Comparison of ENCODE assay signal across 9 cellular contexts in the genomic region with DNA sequence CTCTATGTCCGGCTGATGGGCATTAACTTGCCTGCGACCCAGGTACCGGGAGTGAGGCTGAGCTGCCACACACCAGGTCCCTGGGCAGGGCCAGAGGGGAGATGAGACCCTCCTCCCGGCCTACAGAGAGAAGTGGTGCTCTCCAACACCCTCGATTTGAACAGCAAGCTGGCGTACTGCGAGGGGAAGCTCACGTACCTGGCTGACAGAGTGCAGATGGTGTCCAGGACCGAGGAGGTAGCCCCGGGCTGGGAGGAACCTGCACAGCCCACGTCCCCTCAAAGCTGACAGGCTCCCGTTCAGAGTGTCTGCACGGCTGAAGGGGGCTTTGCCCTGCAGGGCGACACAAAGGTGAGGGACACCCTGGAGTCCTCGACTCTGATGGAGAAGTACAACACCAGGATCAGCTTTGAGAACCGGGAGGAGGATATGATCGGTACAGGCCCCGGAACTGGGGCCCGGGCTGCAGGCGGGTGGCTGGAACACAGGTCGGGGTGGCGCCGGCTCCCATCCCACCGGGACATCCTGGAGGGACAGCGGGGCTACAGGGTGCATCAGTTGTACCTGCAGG. TPM values are rescaled to one million over a fixed set of nuclear protein-coding genes. Genes with fewer than 3 reads are reported as not detected.
A peak's percentile ranks its signal among the peaks of the same experiment; 100 is the strongest.
DNase-seq lines count a peak whose midpoint lies in the region; ATAC-seq and TF ChIP-seq lines count a peak whose summit lies in the region.
"Had no signal": no experiment of that assay in that cellular context is flagged by ENCODE, and none has a peak within 500 bp of the region (broad histone marks: within the 10 kb centered on the region; RNA-seq: fewer than 3 reads in every experiment).

No MANE protein-coding gene starts in this region.

- no peaks in the 10 kb centered on the region for H3K9me3 Mint-ChIP-seq in activated T-helper 2 cell treated with anti-CD3 and anti-CD28 coated beads, Interferon-gamma antibody, Interleukin-2, Interleukin-4, amounts not matched to agents 10 μg/mL and 5 μg/mL and 100 μg/mL, durations not matched to agents 14 hours and 24 hours and 36 hours
- no peaks in the 10 kb centered on the region for H3K9me3 Mint-ChIP-seq in stimulated activated naive B cell treated with anti-CD40 and anti-IgM and Interleukin-4, amounts not matched to agents 10 μg/mL and 1 μg/mL and 100 μg/mL, for 72 hours

- CTCF ChIA-PET in HEK293 (lab: Yijun Ruan, JAX), result interaction anchor here (1.2 to 2.6 kb wide), 3 partner anchors 14 to 48 kb away, joined by 4 to 18 read pairs (median 10); partner anchors contain the start of gene AJM1
- CTCF ChIA-PET in GM10248 (lab: Yijun Ruan, JAX), result interaction anchor here (0.7 to 3.5 kb wide), 12 partner anchors 9 to 223 kb away, joined by 3 to 26 read pairs (median 5); partner anchors contain the start of genes AJM1 and TMEM141

- H3K27me3 ChIP-seq in iPS-18a (ENCODE audit: control insufficient read depth, insufficient read depth, low read length), result peaks cover 7% of the 10 kb centered on the region

- H3K4me1 ChIP-seq in HEK293 (ENCODE audit: control insufficient read depth, insufficient read depth, low read length) (peaks cover 7% of the 10 kb centered on the region; the same call in 1 of the 2 replicates), iPS-18a (ENCODE audit: control insufficient read depth, low read depth, low read length) (peaks cover 3% of the 10 kb centered on the region)

- peak overlapping the region; percentile 66 for H3K27ac Mint-ChIP-seq in activated T-helper 2 cell treated with anti-CD3 and anti-CD28 coated beads, Interferon-gamma antibody, Interleukin-2, Interleukin-4, amounts not matched to agents 10 μg/mL and 5 μg/mL and 100 μg/mL, durations not matched to agents 14 hours and 24 hours and 36 hours
- peak overlapping the region; percentile 96 for H3K27ac Mint-ChIP-seq in stimulated activated naive B cell treated with anti-CD40 and anti-IgM and Interleukin-4, amounts not matched to agents 10 μg/mL and 1 μg/mL and 100 μg/mL, for 72 hours

- DNase-seq in activated T-helper 2 cell treated with anti-CD3 and anti-CD28 coated beads, Interferon-gamma antibody, Interleukin-2, Interleukin-4, amounts not matched to agents 10 μg/mL and 5 μg/mL and 100 μg/mL, durations not matched to agents 14 hours and 24 hours and 36 hours (ENCODE audit: low spot score), result no peak
- no peak for DNase-seq in stimulated activated naive B cell treated with anti-CD40 and anti-IgM and Interleukin-4, amounts not matched to agents 10 μg/mL and 1 μg/mL and 100 μg/mL, for 72 hours
- DNase-seq in GM10248 (ENCODE audit: extremely low spot score), result no peak
- DNase-seq in NCI-H1417 treated with DMSO at 0.1 percent for 48 hours (lab: John Stamatoyannopoulos, UW), result no peak
- DNase-seq in HCEC 1CT, result no peak
- no peak for DNase-seq in kidney glomerular epithelial cell (lab: John Stamatoyannopoulos, UW)

- peaks cover 5% of the 10 kb centered on the region for H3K27me3 Mint-ChIP-seq in activated T-helper 2 cell treated with anti-CD3 and anti-CD28 coated beads, Interferon-gamma antibody, Interleukin-2, Interleukin-4, amounts not matched to agents 10 μg/mL and 5 μg/mL and 100 μg/mL, durations not matched to agents 14 hours and 24 hours and 36 hours (ENCODE audit: low read depth)
- H3K27me3 Mint-ChIP-seq in stimulated activated naive B cell treated with anti-CD40 and anti-IgM and Interleukin-4, amounts not matched to agents 10 μg/mL and 1 μg/mL and 100 μg/mL, for 72 hours, result peaks cover 0 to 6% of the 10 kb centered on the region in 2 donors

- POLR2A ChIA-PET in HEK293 (lab: Yijun Ruan, JAX) (interaction anchor here (0.7 to 3.3 kb wide), 11 partner anchors 9 to 264 kb away, joined by 3 to 15 read pairs (median 4); partner anchors contain the start of genes AJM1, SAPCD2 and TRAF2), GM10248 (lab: Yijun Ruan, JAX) (interaction anchor here (0.9 kb wide), 1 partner anchor 436 kb away, joined by 3 read pairs; no protein-coding TSS in a partner anchor)

- no peak for ATAC-seq in stimulated activated naive B cell treated with anti-CD40 and anti-IgM and Interleukin-4, amounts not matched to agents 10 μg/mL and 1 μg/mL and 100 μg/mL, for 72 hours (replicated peaks)

- H3K9me3 ChIP-seq in HEK293 (ENCODE audit: control insufficient read depth, insufficient read depth, low read depth, low read length) (no peaks in the 10 kb centered on the region), iPS-18a (ENCODE audit: control insufficient read depth, low read depth, low read length) (no peaks in the 10 kb centered on the region)

- H3K36me3 ChIP-seq in HEK293 (ENCODE audit: control insufficient read depth in 2 of 2, insufficient read depth in 1 of 2, low read length in 2 of 2) (peaks cover 7 to 26% of the 10 kb centered on the region in 2 experiments), iPS-18a (ENCODE audit: control insufficient read depth, low read depth, low read length) (peaks cover 7% of the 10 kb centered on the region)

- H3K4me3 Mint-ChIP-seq in activated T-helper 2 cell treated with anti-CD3 and anti-CD28 coated beads, Interferon-gamma antibody, Interleukin-2, Interleukin-4, amounts not matched to agents 10 μg/mL and 5 μg/mL and 100 μg/mL, durations not matched to agents 14 hours and 24 hours and 36 hours (ENCODE audit: low read depth), result peak overlapping the region; percentile 85
- H3K4me3 Mint-ChIP-seq in stimulated activated naive B cell treated with anti-CD40 and anti-IgM and Interleukin-4, amounts not matched to agents 10 μg/mL and 1 μg/mL and 100 μg/mL, for 72 hours, result peak overlapping the region; percentile 92 to 96

- H3K4me3 ChIP-seq in HEK293 (ENCODE audit: low read depth, low read length), result peak overlapping the region; percentile 84; the same call in 1 of the 2 replicates
- peak overlapping the region; percentile 64 for H3K4me3 ChIP-seq in iPS-18a (ENCODE audit: low read length)

- TF ChIP-seq CTCF in HEK293 (tag by site-specific recombination; IDR thresholded peaks at IDR 0.05) (no peak), GM10248 (IDR thresholded peaks at IDR 0.05; ENCODE audit: control extremely low read depth, extremely low read depth, low read depth, missing control alignments) (no peak)

- peaks cover 22% of the 10 kb centered on the region for H3K4me1 Mint-ChIP-seq in activated T-helper 2 cell treated with anti-CD3 and anti-CD28 coated beads, Interferon-gamma antibody, Interleukin-2, Interleukin-4, amounts not matched to agents 10 μg/mL and 5 μg/mL and 100 μg/mL, durations not matched to agents 14 hours and 24 hours and 36 hours (ENCODE audit: low read depth)
- H3K4me1 Mint-ChIP-seq in stimulated activated naive B cell treated with anti-CD40 and anti-IgM and Interleukin-4, amounts not matched to agents 10 μg/mL and 1 μg/mL and 100 μg/mL, for 72 hours, result peaks cover 19 to 46% of the 10 kb centered on the region in 2 donors

- H3K9ac ChIP-seq in iPS-18a (ENCODE audit: low read length), result peak overlapping the region; percentile 63

- no peak overlapping the region; the same call in 1 of the 2 replicates for H3K27ac ChIP-seq in HEK293 (ENCODE audit: extremely low read depth, low read depth, low read length)
- no peak overlapping the region for H3K27ac ChIP-seq in iPS-18a (ENCODE audit: low read length)

- intact Hi-C loops in activated T-helper 2 cell treated with anti-CD3 and anti-CD28 coated beads, Interferon-gamma antibody, Interleukin-2, Interleukin-4, amounts not matched to agents 10 μg/mL and 5 μg/mL and 100 μg/mL, durations not matched to agents 14 hours and 24 hours and 36 hours (cut with micrococcal nuclease), result loop anchor here (5.0 kb wide), 1 partner anchor 41 kb away; the partner anchor contains the start of gene PHPT1

- H3K36me3 Mint-ChIP-seq in activated T-helper 2 cell treated with anti-CD3 and anti-CD28 coated beads, Interferon-gamma antibody, Interleukin-2, Interleukin-4, amounts not matched to agents 10 μg/mL and 5 μg/mL and 100 μg/mL, durations not matched to agents 14 hours and 24 hours and 36 hours (ENCODE audit: low read depth), result peaks cover 25% of the 10 kb centered on the region
- H3K36me3 Mint-ChIP-seq in stimulated activated naive B cell treated with anti-CD40 and anti-IgM and Interleukin-4, amounts not matched to agents 10 μg/mL and 1 μg/mL and 100 μg/mL, for 72 hours, result peaks cover 14 to 25% of the 10 kb centered on the region in 2 donors

TF ChIP-seq in HEK293, 187 proteins besides CTCF, POLR2A, EP300 and RAD21:
- TF ChIP-seq PBX3 (CRISPR knock-in tag; IDR thresholded peaks at IDR 0.05) (no peak), EGR2 (tag by site-specific recombination; IDR thresholded peaks at IDR 0.05; ENCODE audit: low read depth) (no peak), PRDM1 (tag by site-specific recombination; IDR thresholded peaks at IDR 0.05) (no peak)

RNA-seq across cellular contexts. Expression of gene RABL6, which starts 1.0 kb away (rescaled TPM):
- 108 and 111 TPM in 2 replicates for total RNA-seq in activated T-helper 2 cell treated with anti-CD3 and anti-CD28 coated beads, Interferon-gamma antibody, Interleukin-2, Interleukin-4, amounts not matched to agents 10 μg/mL and 5 μg/mL and 100 μg/mL, durations not matched to agents 14 hours and 24 hours and 36 hours

RNA-seq across cellular contexts. Expression of gene CCDC183, which starts 10.6 kb away (rescaled TPM):
- total RNA-seq in activated T-helper 2 cell treated with anti-CD3 and anti-CD28 coated beads, Interferon-gamma antibody, Interleukin-2, Interleukin-4, amounts not matched to agents 10 μg/mL and 5 μg/mL and 100 μg/mL, durations not matched to agents 14 hours and 24 hours and 36 hours, result 0.11 TPM in 1 of 2 replicates, not detected in the other

RNA-seq across cellular contexts. Expression of gene TMEM141, which starts 15.6 kb away (rescaled TPM):
- 34.4 and 34.7 TPM in 2 replicates for total RNA-seq in activated T-helper 2 cell treated with anti-CD3 and anti-CD28 coated beads, Interferon-gamma antibody, Interleukin-2, Interleukin-4, amounts not matched to agents 10 μg/mL and 5 μg/mL and 100 μg/mL, durations not matched to agents 14 hours and 24 hours and 36 hours

RNA-seq across cellular contexts. Expression of gene AJM1, which starts 35.6 kb away (rescaled TPM):
- total RNA-seq in activated T-helper 2 cell treated with anti-CD3 and anti-CD28 coated beads, Interferon-gamma antibody, Interleukin-2, Interleukin-4, amounts not matched to agents 10 μg/mL and 5 μg/mL and 100 μg/mL, durations not matched to agents 14 hours and 24 hours and 36 hours, result 5.0 and 5.1 TPM in 2 replicates

RNA-seq across cellular contexts. Expression of gene LCN15, which starts 42.4 kb away (rescaled TPM):
- not detected in 2 replicates for total RNA-seq in activated T-helper 2 cell treated with anti-CD3 and anti-CD28 coated beads, Interferon-gamma antibody, Interleukin-2, Interleukin-4, amounts not matched to agents 10 μg/mL and 5 μg/mL and 100 μg/mL, durations not matched to agents 14 hours and 24 hours and 36 hours
- total RNA-seq: frontal cortex had no signal
